Comparison of ENCODE assay signal across 8 cellular contexts in genomic region chr2:27409321-27410073, GRCh38. TPM values are rescaled to one million over a fixed set of nuclear protein-coding genes. Genes with fewer than 3 reads are reported as not detected.
A peak's percentile ranks its signal among the peaks of the same experiment; 100 is the strongest.
DNase-seq lines count a peak whose midpoint lies in the region; ATAC-seq and TF ChIP-seq lines count a peak whose summit lies in the region.

Gene PPM1G (minus strand): TSS chr2:27409591. CDS start chr2:27409422, 169 bp downstream.

- H3K9me3 Mint-ChIP-seq in activated naive CD8-positive, alpha-beta T cell (ENCODE audit: low read depth) = no peaks in the 10 kb centered on the region
- H3K9me3 Mint-ChIP-seq in osteocyte (ENCODE audit: unreplicated experiment) = no peaks in the 10 kb centered on the region

- no peaks in the 10 kb centered on the region for H3K27me3 ChIP-seq in thoracic aorta (replicated peaks; ENCODE audit: insufficient read depth)

- peaks cover 4% of the 10 kb centered on the region for H3K36me3 Mint-ChIP-seq in activated naive CD8-positive, alpha-beta T cell
- peaks cover 4% of the 10 kb centered on the region for H3K36me3 Mint-ChIP-seq in osteocyte (ENCODE audit: unreplicated experiment)

- peaks cover 35% of the 10 kb centered on the region for H3K4me1 Mint-ChIP-seq in activated naive CD8-positive, alpha-beta T cell (ENCODE audit: low read depth)
- peaks cover 29% of the 10 kb centered on the region for H3K4me1 Mint-ChIP-seq in osteocyte (ENCODE audit: unreplicated experiment)

- H3K36me3 ChIP-seq in thoracic aorta = peaks cover 5% of the 10 kb centered on the region

- H3K4me3 ChIP-seq in thoracic aorta = peak within 1 kb of the TSS; percentile 85

- H3K27ac Mint-ChIP-seq in activated naive CD8-positive, alpha-beta T cell = peak within 1 kb of the TSS; percentile 93
- H3K27ac Mint-ChIP-seq in osteocyte (ENCODE audit: unreplicated experiment) = peak within 1 kb of the TSS; percentile 92

- TF ChIP-seq POLR2A in GM10847 (IDR thresholded peaks at IDR 0.05; ENCODE audit: extremely low read depth, insufficient read length) = peak; percentile 92

- TF ChIP-seq CTCF in osteocyte (IDR thresholded peaks at IDR 0.05) = no peak
- TF ChIP-seq CTCF in thoracic aorta (IDR thresholded peaks at IDR 0.05) = no peak

- DNase-seq in NCI-H1105 treated with DMSO at 0.1 percent for 48 hours (lab: John Stamatoyannopoulos, UW) (peak; percentile 88), SKM-1 treated with dmso at 0.1 percent for 144 hours (lab: John Stamatoyannopoulos, UW; ENCODE audit: unreplicated experiment) (peak; percentile 91), glomerular visceral epithelial cell (ENCODE audit: extremely low spot score) (peak; percentile 91), osteocyte (ENCODE audit: extremely low spot score, unreplicated experiment) (peak; percentile 98), thoracic aorta (ENCODE audit: low spot score) (peak; percentile 62)

- peaks cover 13 to 18% of the 10 kb centered on the region in 2 donors for H3K4me1 ChIP-seq in thoracic aorta (ENCODE audit: control insufficient read depth in 1 of 2, low read depth in 2 of 2)

- no peaks in the 10 kb centered on the region for H3K27me3 Mint-ChIP-seq in activated naive CD8-positive, alpha-beta T cell
- H3K27me3 Mint-ChIP-seq in osteocyte (ENCODE audit: unreplicated experiment) = no peaks in the 10 kb centered on the region

- no peaks in the 10 kb centered on the region for H3K9me3 ChIP-seq in thoracic aorta

- peak; percentile 96 for ATAC-seq in HG02642 (IDR thresholded peaks at IDR 0.05; ENCODE audit: poor library complexity, unreplicated experiment)
- peak; percentile 85 for ATAC-seq in thoracic aorta (ENCODE audit: insufficient number of reproducible peaks, low FRiP score, low read depth)

- peak within 1 kb of the TSS; percentile 78 to 85 for H3K27ac ChIP-seq in thoracic aorta

- H3K4me3 Mint-ChIP-seq in activated naive CD8-positive, alpha-beta T cell = peak within 1 kb of the TSS; percentile 95
- H3K4me3 Mint-ChIP-seq in osteocyte (ENCODE audit: unreplicated experiment) = peak within 1 kb of the TSS; percentile 89

RNA-seq across cellular contexts. Expression of gene PPM1G, which starts in this region (rescaled TPM):
- total RNA-seq in osteocyte (70.7 and 74.2 TPM in 2 replicates), thoracic aorta (10 to 100 TPM; 50.2 to 50.4 TPM)

Comparison
In these comparisons a context has a peak if more than half of its experiments do, and no peak if none do; other contexts are left out.
1. Peak in every context shown above with its lines: DNase-seq, ATAC-seq, H3K4me3 ChIP-seq and H3K27ac ChIP-seq.